8 cellular contexts compared by ENCODE assay signal in the genomic region with DNA sequence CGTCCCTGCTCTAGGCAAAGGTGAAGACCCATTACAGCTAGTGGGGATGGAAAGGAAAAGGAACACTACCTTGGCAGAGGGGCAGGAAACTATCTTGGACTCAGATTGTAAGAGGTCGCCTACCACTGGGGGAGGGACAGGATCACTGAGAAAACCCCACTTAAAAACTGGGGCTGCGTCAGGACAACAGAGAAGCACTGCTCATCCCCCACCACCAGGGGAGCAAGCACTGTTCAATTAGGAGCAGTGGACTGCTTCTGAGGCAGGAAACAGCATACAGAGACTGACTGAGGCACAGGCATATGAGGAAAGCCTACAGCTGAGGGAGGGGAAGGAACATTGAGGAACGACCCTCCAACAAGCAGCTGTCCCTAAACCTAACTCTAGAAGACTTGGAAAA. TPM values are rescaled to one million over a fixed set of nuclear protein-coding genes. Genes with fewer than 3 reads are reported as not detected.
A peak's percentile ranks its signal among the peaks of the same experiment; 100 is the strongest.
DNase-seq lines count a peak whose midpoint lies in the region; ATAC-seq and TF ChIP-seq lines count a peak whose summit lies in the region.

No MANE protein-coding gene starts in this region.

- intact Hi-C loops in prostate gland (cut with DNase I) = no loop called here

- DNase-seq in GM10266 (ENCODE audit: extremely low spot score) = peak; percentile 58
- DNase-seq in brain microvascular endothelial cell = peak; percentile 4
- peak; percentile 13 to 20 for DNase-seq in stimulated activated CD4-positive, alpha-beta T cell treated with anti-CD3 and anti-CD28 coated beads, Interleukin-2, amount 100 ng/mL, for 24 hours
- DNase-seq in OCI-M2 (lab: John Stamatoyannopoulos, UW; ENCODE audit: unreplicated experiment) = no peak
- DNase-seq in prostate gland (ENCODE audit: low spot score) = no peak
- DNase-seq in DMS79 (lab: John Stamatoyannopoulos, UW) = no peak

- no peaks in the 10 kb centered on the region for H3K27me3 ChIP-seq in brain microvascular endothelial cell (replicated peaks)
- no peaks in the 10 kb centered on the region for H3K27me3 ChIP-seq in prostate gland (replicated peaks; ENCODE audit: insufficient read depth)

- TF ChIP-seq CTCF in GM10266 (IDR thresholded peaks at IDR 0.05; ENCODE audit: control insufficient read depth, insufficient read depth, low read depth, missing control alignments) = peak; percentile 62
- peak; percentile 67 for TF ChIP-seq CTCF in brain microvascular endothelial cell (IDR thresholded peaks at IDR 0.05; ENCODE audit: low read depth, low read length, missing control alignments)
- no peak for TF ChIP-seq CTCF in prostate gland (IDR thresholded peaks at IDR 0.05)

- H3K36me3 ChIP-seq in brain microvascular endothelial cell (replicated peaks) (peaks cover 3% of the 10 kb centered on the region), prostate gland (peaks cover 0 to 18% of the 10 kb centered on the region in 2 donors)

- no peak overlapping the region for H3K4me3 ChIP-seq in brain microvascular endothelial cell (ENCODE audit: low read depth, low read length)
- H3K4me3 ChIP-seq in prostate gland = no peak overlapping the region

- no peak overlapping the region for H3K27ac ChIP-seq in brain microvascular endothelial cell
- H3K27ac ChIP-seq in prostate gland = no peak overlapping the region

- ATAC-seq in GM19455 (IDR thresholded peaks at IDR 0.05; ENCODE audit: unreplicated experiment) (peak; percentile 91), HG03460 (IDR thresholded peaks at IDR 0.05; ENCODE audit: unreplicated experiment) (peak; percentile 89)

- no peaks in the 10 kb centered on the region for H3K4me1 ChIP-seq in prostate gland (replicated peaks)

- TF ChIP-seq POLR2A in prostate gland (IDR thresholded peaks at IDR 0.05) = no peak

- no peaks in the 10 kb centered on the region for H3K9me3 ChIP-seq in prostate gland

- 74% methylated on average over 4 of the region's 4 CpGs for WGBS in prostate gland

- in situ Hi-C loops in brain microvascular endothelial cell (cut with HindIII; ENCODE audit: low pct_ligation_motif_present, low sequenced_read_pairs) = no loop called here

RNA-seq across cellular contexts. Expression of a gene that starts 20.8 kb away (rescaled TPM):
- 10 to 100 TPM; 19.9 to 21.2 TPM for total RNA-seq in prostate gland

Comparison
In these comparisons a context has a peak if more than half of its experiments do, and no peak if none do; other contexts are left out.
1. DNase-seq: peak in GM10266 (single experiment), brain microvascular endothelial cell (single experiment) and stimulated activated CD4-positive, alpha-beta T cell treated with anti-CD3 and anti-CD28 coated beads, Interleukin-2, amount 100 ng/mL, for 24 hours (2 of 2); none in OCI-M2 (single experiment), prostate gland (single experiment) and DMS79 (single experiment).
2. CTCF ChIP-seq: peak in GM10266 (single experiment) and brain microvascular endothelial cell (single experiment); none in prostate gland (0 of 4).